ENCODE assay signal across 8 cellular contexts in genomic region chr18:62522510-62523254, GRCh38.
DNase-seq lines count a peak whose midpoint lies in the region; ATAC-seq lines count a peak whose summit lies in the region.

Gene ZCCHC2, plus strand, starts transcription at chr18:62523025. Its CDS starts 400 bp downstream, at chr18:62523425.

- DNase-seq in AG08396 (ENCODE audit: low spot score), result peak; percentile 97
- peak; percentile 94 for DNase-seq in NCI-H345 treated with DMSO at 0.1 percent for 48 hours (lab: John Stamatoyannopoulos, UW; ENCODE audit: unreplicated experiment)
- peak; percentile 95 to 98 (median 98) for DNase-seq in activated CD4-positive, CD25-positive, alpha-beta regulatory T cell (lab: John Stamatoyannopoulos, UW)
- DNase-seq in central memory CD4-positive, alpha-beta T cell, result peak; percentile 98
- peak; percentile 98 for DNase-seq in inferior parietal cortex (ENCODE audit: extremely low spot score)
- DNase-seq in stimulated activated CD4-positive, alpha-beta T cell treated with anti-CD3 and anti-CD28 coated beads, Interleukin-12 subunit alpha, Interleukin-12 subunit beta, amount 100 ng/mL, for 24 hours (ENCODE audit: low read depth in 2 of 2), result peak; percentile 98 to 99

- peak; percentile 70 for ATAC-seq in GM19023 (IDR thresholded peaks at IDR 0.05; ENCODE audit: unreplicated experiment)
- ATAC-seq in HG03280 (IDR thresholded peaks at IDR 0.05; ENCODE audit: unreplicated experiment), result peak; percentile 69

Comparison
In these comparisons a context has a peak if more than half of its experiments do, and no peak if none do; other contexts are left out.
1. Peak in every context shown above with its lines: DNase-seq and ATAC-seq.